ENCODE assay signal across 7 cellular contexts in genomic region chr9:66890334-66890733, GRCh38.
ATAC-seq lines count a peak whose summit lies in the region.

No MANE protein-coding gene starts in this region.

- peak; percentile 93 for ATAC-seq in GM18867 (IDR thresholded peaks at IDR 0.05; ENCODE audit: unreplicated experiment)
- peak; percentile 63 for ATAC-seq in GM19397 (IDR thresholded peaks at IDR 0.05; ENCODE audit: unreplicated experiment)
- ATAC-seq in GM21515 (IDR thresholded peaks at IDR 0.05; ENCODE audit: unreplicated experiment) = peak; percentile 91
- peak; percentile 82 for ATAC-seq in HG02588 (IDR thresholded peaks at IDR 0.05; ENCODE audit: unreplicated experiment)
- ATAC-seq in HG02973 (IDR thresholded peaks at IDR 0.05; ENCODE audit: unreplicated experiment) = peak; percentile 79
- ATAC-seq in HG03159 (IDR thresholded peaks at IDR 0.05; ENCODE audit: unreplicated experiment) = peak; percentile 90
- ATAC-seq in HG03521 (IDR thresholded peaks at IDR 0.05; ENCODE audit: unreplicated experiment) = peak; percentile 74

Comparison
In these comparisons a context has a peak if more than half of its experiments do, and no peak if none do; other contexts are left out.
1. Peak in every context shown above with its lines: ATAC-seq.